ENCODE assay signal across 13 cellular contexts in the genomic region with DNA sequence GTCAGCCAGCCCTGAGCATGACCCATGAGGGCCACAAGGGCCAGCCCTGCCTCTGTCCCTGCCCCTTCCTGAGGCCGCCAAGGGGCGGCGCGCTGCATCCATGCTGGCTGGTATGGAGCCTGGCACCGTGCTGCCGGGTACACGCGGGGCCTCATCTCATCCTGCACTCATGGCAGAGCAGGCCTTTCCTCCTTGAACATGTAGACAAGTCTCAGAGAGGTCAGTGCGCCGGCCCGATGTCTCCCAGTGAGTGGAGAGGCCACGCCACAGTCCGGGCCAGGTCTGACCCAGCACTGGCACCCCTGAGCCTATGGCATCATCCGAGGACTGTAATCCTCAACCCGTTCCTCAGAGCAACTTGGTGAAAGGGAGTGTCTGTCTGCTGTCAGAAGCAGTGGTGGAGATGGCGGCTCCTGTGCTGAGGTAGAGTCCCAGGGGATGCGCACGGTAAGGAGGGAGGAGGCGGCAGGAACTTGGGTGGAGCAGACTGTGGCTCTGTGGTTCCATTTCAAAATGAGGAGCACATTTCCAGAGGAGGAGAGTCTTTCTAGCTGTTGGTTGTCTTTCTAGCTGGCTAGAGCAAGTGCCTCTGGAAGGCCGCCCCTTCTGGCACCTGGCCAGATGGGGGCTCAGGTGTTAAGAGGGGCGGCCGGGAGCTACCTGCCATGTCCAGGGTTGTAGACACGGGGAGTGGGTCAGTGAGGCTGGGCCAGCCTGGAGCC. TPM values are rescaled to one million over a fixed set of nuclear protein-coding genes. Genes with fewer than 3 reads are reported as not detected.
DNase-seq lines count a peak whose midpoint lies in the region; ATAC-seq and TF ChIP-seq lines count a peak whose summit lies in the region.
"Had no signal": no experiment of that assay in that cellular context is flagged by ENCODE, and none has a peak within 500 bp of the region (broad histone marks: within the 10 kb centered on the region; RNA-seq: fewer than 3 reads in every experiment).

No MANE protein-coding gene starts in this region.

- H3K27ac ChIP-seq in heart left ventricle: peak overlapping the region in 8 of 12 donors; percentile 16 to 77 (median 53)
- H3K27ac ChIP-seq in vagina: peak overlapping the region; percentile 71
- H3K27ac ChIP-seq: body of pancreas had no signal

- peaks cover 0 to 49% (median 37%) of the 10 kb centered on the region in 9 donors for H3K36me3 ChIP-seq in heart left ventricle
- H3K36me3 ChIP-seq in vagina: peaks cover 0 to 3% of the 10 kb centered on the region in 2 donors

- H3K36me3 Mint-ChIP-seq in osteocyte (ENCODE audit: unreplicated experiment): peaks cover 22% of the 10 kb centered on the region
- H3K36me3 Mint-ChIP-seq in activated naive CD8-positive, alpha-beta T cell treated with anti-CD3 and anti-CD28 coated beads for 36 hours: peaks cover 6% of the 10 kb centered on the region

- H3K4me3 Mint-ChIP-seq in osteocyte (ENCODE audit: unreplicated experiment): no peak overlapping the region
- no peak overlapping the region for H3K4me3 Mint-ChIP-seq in activated naive CD8-positive, alpha-beta T cell treated with anti-CD3 and anti-CD28 coated beads for 36 hours

- H3K27me3 ChIP-seq in heart left ventricle (no peaks in the 10 kb centered on the region), vagina (no peaks in the 10 kb centered on the region)
- H3K27me3 ChIP-seq: body of pancreas had no signal

- peak in 2 of 12 donors; percentile 9 to 15 for TF ChIP-seq CTCF in heart left ventricle (IDR thresholded peaks at IDR 0.05)
- TF ChIP-seq CTCF in fibroblast of pulmonary artery (IDR thresholded peaks at IDR 0.05; ENCODE audit: low read length, missing control alignments): no peak
- no peak for TF ChIP-seq CTCF in osteocyte (IDR thresholded peaks at IDR 0.05)
- no peak for TF ChIP-seq CTCF in vagina (IDR thresholded peaks at IDR 0.05)

- H3K4me1 Mint-ChIP-seq in osteocyte (ENCODE audit: unreplicated experiment): peaks cover 31% of the 10 kb centered on the region
- no peaks in the 10 kb centered on the region for H3K4me1 Mint-ChIP-seq in activated naive CD8-positive, alpha-beta T cell treated with anti-CD3 and anti-CD28 coated beads for 36 hours

- peak in 1 of 4 donors; percentile 24 for ATAC-seq in heart left ventricle
- ATAC-seq in left ventricle myocardium superior: no peak
- ATAC-seq: Panc1 had no signal

- H3K9me3 ChIP-seq in heart left ventricle: no peaks in the 10 kb centered on the region
- H3K9me3 ChIP-seq in vagina: no peaks in the 10 kb centered on the region
- H3K9me3 ChIP-seq: body of pancreas had no signal

- no peaks in the 10 kb centered on the region for H3K27me3 Mint-ChIP-seq in osteocyte (ENCODE audit: unreplicated experiment)
- H3K27me3 Mint-ChIP-seq in activated naive CD8-positive, alpha-beta T cell treated with anti-CD3 and anti-CD28 coated beads for 36 hours: no peaks in the 10 kb centered on the region

- H3K4me1 ChIP-seq in heart left ventricle: peaks cover 0 to 23% (median 2%) of the 10 kb centered on the region in 12 donors
- peaks cover 31% of the 10 kb centered on the region for H3K4me1 ChIP-seq in vagina
- H3K4me1 ChIP-seq: body of pancreas had no signal

- H3K4me3 ChIP-seq in heart left ventricle (no peak overlapping the region), fibroblast of pulmonary artery (replicated peaks; ENCODE audit: low read depth, low read length) (no peak overlapping the region), vagina (no peak overlapping the region)
- H3K4me3 ChIP-seq: body of pancreas had no signal

- WGBS in heart left ventricle, 4 donors: 81 to 88% (median 85%) methylated on average over 20 to 23 of the region's 23 CpGs

- no peaks in the 10 kb centered on the region for H3K9me3 Mint-ChIP-seq in osteocyte (ENCODE audit: unreplicated experiment)
- H3K9me3 Mint-ChIP-seq in activated naive CD8-positive, alpha-beta T cell treated with anti-CD3 and anti-CD28 coated beads for 36 hours: no peaks in the 10 kb centered on the region

- DNase-seq in heart left ventricle: no peak
- DNase-seq in left ventricle myocardium superior: no peak
- peak; percentile 26 for DNase-seq in fibroblast of pulmonary artery (ENCODE audit: low read depth)
- DNase-seq in osteocyte (ENCODE audit: extremely low spot score, unreplicated experiment): no peak
- DNase-seq in vagina (ENCODE audit: extremely low spot score in 2 of 2): no peak
- no peak for DNase-seq in NCI-H524 (lab: John Stamatoyannopoulos, UW)
- no peak for DNase-seq in activated naive CD8-positive, alpha-beta T cell treated with anti-CD3 and anti-CD28 coated beads for 36 hours
- no peak for DNase-seq in NCI-H526 (lab: John Stamatoyannopoulos, UW)
- DNase-seq: GDM1, Karpas-422, NCI-H2171 had no signal

- intact Hi-C loops in heart left ventricle (cut with DNase I) (loop anchor here in 1 of 10 donors (10.0 kb wide), 1 partner anchor 441 kb away; no protein-coding TSS in a partner anchor), left ventricle myocardium superior (cut with micrococcal nuclease) (no loop called here), vagina (cut with DNase I) (no loop called here)

- no peak for TF ChIP-seq POLR2A in heart left ventricle (IDR thresholded peaks at IDR 0.05)
- no peak for TF ChIP-seq POLR2A in vagina (IDR thresholded peaks at IDR 0.05)

- H3K27ac Mint-ChIP-seq in osteocyte (ENCODE audit: unreplicated experiment): peak overlapping the region; percentile 44
- H3K27ac Mint-ChIP-seq in activated naive CD8-positive, alpha-beta T cell treated with anti-CD3 and anti-CD28 coated beads for 36 hours: no peak overlapping the region

RNA-seq across cellular contexts. Expression of a gene that starts 32.8 kb away (rescaled TPM):
- total RNA-seq in heart left ventricle: 10 to 100 TPM in 1 of 9 donors, 1 to 10 TPM in 8; 7.6 to 11.7 (median 8.6) TPM
- 1 to 10 TPM; 6.1 to 6.7 TPM for polyA plus RNA-seq in heart left ventricle
- total RNA-seq in left ventricle myocardium superior: 8.4 TPM
- 20.4 and 24.5 TPM in 2 replicates for total RNA-seq in osteocyte
- total RNA-seq in vagina: 19.2 TPM
- 10 to 100 TPM; 21.9 to 26.6 TPM for total RNA-seq in activated naive CD8-positive, alpha-beta T cell treated with anti-CD3 and anti-CD28 coated beads for 36 hours

RNA-seq across cellular contexts. Expression of a gene that starts 32.8 kb away (rescaled TPM):
- total RNA-seq in heart left ventricle (10 to 100 TPM; 18.8 to 51.6 (median 24.1) TPM), left ventricle myocardium superior (25.8 TPM), osteocyte (25.2 and 25.9 TPM in 2 replicates), vagina (46.9 TPM)
- 10 to 100 TPM; 16.9 to 27.0 TPM for polyA plus RNA-seq in heart left ventricle
- 10 to 100 TPM; 13.9 to 16.4 TPM for total RNA-seq in activated naive CD8-positive, alpha-beta T cell treated with anti-CD3 and anti-CD28 coated beads for 36 hours
